29 cellular contexts compared by ENCODE assay signal in the genomic region with DNA sequence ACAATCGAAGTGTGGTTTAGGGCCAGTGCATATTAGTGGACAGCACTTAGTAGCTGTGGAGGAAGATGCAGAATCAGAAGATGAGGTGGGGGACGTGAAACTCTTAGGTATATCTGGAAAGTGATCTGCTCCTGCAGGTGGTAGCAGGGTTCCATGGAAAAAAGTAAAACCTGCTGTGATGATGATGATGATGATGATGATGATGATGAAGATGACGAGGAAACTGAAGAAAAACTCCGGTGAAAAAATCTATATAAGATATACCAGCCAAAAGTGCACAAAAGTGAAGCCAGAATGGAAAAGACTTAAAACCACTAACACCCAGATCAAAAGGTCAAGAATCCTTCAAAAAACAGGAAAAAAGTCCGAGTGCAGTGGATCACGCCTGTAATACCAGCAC. TPM values are rescaled to one million over a fixed set of nuclear protein-coding genes. Genes with fewer than 3 reads are reported as not detected.
"Had no signal": no experiment of that assay in that cellular context is flagged by ENCODE, and none has a peak within 500 bp of the region (broad histone marks: within the 10 kb centered on the region; RNA-seq: fewer than 3 reads in every experiment).

No MANE protein-coding gene starts in this region.

- H3K4me3 ChIP-seq: colonic mucosa, coronary artery, dorsolateral prefrontal cortex, esophagus squamous epithelium, gastrocnemius medialis, gastroesophageal sphincter, heart left ventricle, heart right ventricle had no signal

- H3K4me1 Mint-ChIP-seq: endodermal cell had no signal

- H3K27ac ChIP-seq: colonic mucosa, coronary artery, dorsolateral prefrontal cortex, epithelial cell of prostate, esophagus squamous epithelium, foreskin keratinocyte, gastrocnemius medialis, gastroesophageal sphincter, heart left ventricle, heart right ventricle had no signal

- ATAC-seq: effector memory CD8-positive, alpha-beta T cell; esophagus mucosa; foreskin keratinocyte; gastrocnemius medialis; gastroesophageal sphincter; heart left ventricle; heart right ventricle had no signal

- H3K9me3 Mint-ChIP-seq: dendritic cell treated with granulocyte-macrophage colony-stimulating factor and Interleukin-4, amounts not matched to agents 40 ng/mL and 50 ng/mL, for 4 days; effector memory CD8-positive, alpha-beta T cell had no signal

- H3K27ac Mint-ChIP-seq: dendritic cell treated with granulocyte-macrophage colony-stimulating factor and Interleukin-4, amounts not matched to agents 40 ng/mL and 50 ng/mL, for 4 days; endodermal cell had no signal

- H3K4me3 Mint-ChIP-seq: dendritic cell treated with granulocyte-macrophage colony-stimulating factor and Interleukin-4, amounts not matched to agents 40 ng/mL and 50 ng/mL, for 4 days; effector memory CD8-positive, alpha-beta T cell; endodermal cell had no signal

- H3K27me3 ChIP-seq: colonic mucosa, esophagus squamous epithelium, gastrocnemius medialis had no signal

- H3K9me3 ChIP-seq: colonic mucosa, esophagus squamous epithelium, gastrocnemius medialis, gastroesophageal sphincter, heart left ventricle, heart right ventricle had no signal

- DNase-seq: colonic mucosa; cortex of kidney; dermis blood vessel endothelial cell; dorsolateral prefrontal cortex; effector CD4-positive, alpha-beta T cell; effector CD8-positive, alpha-beta T cell; effector memory CD4-positive, alpha-beta T cell; effector memory CD8-positive, alpha-beta T cell; endodermal cell; erythroblast; esophagus squamous epithelium; foreskin fibroblast; foreskin keratinocyte; foreskin melanocyte; gastrocnemius medialis; glutamatergic neuron; head of caudate nucleus; heart left ventricle; heart right ventricle had no signal

- H3K4me1 ChIP-seq: colonic mucosa, foreskin keratinocyte, gastrocnemius medialis, gastroesophageal sphincter, heart left ventricle, heart right ventricle had no signal

- FAIRE-seq: colon, endometrium, endothelial cell of umbilical vein, frontal cortex had no signal

- H3K36me3 ChIP-seq: colonic mucosa, esophagus squamous epithelium, gastrocnemius medialis, gastroesophageal sphincter, heart left ventricle, heart right ventricle had no signal

RNA-seq across cellular contexts. Expression of a gene that starts 40.0 kb away (rescaled TPM):
- total RNA-seq: epithelial cell of proximal tubule had no signal
